15 cellular contexts compared by ENCODE assay signal in genomic region chr6:35581633-35582032, GRCh38.
DNase-seq lines count a peak whose midpoint lies in the region; ATAC-seq and TF ChIP-seq lines count a peak whose summit lies in the region.
"Had no signal": no experiment of that assay in that cellular context is flagged by ENCODE, and none has a peak within 500 bp of the region (broad histone marks: within the 10 kb centered on the region; RNA-seq: fewer than 3 reads in every experiment).

No MANE protein-coding gene starts in this region.

- intact Hi-C loops in Caco-2 (cut with micrococcal nuclease; ENCODE audit: unreplicated experiment), result loop anchor here (10.0 kb wide), 1 partner anchor 513 kb away; no protein-coding TSS in a partner anchor

- peaks cover 35% of the 10 kb centered on the region for H3K4me1 Mint-ChIP-seq in stimulated activated naive CD8-positive, alpha-beta T cell treated with anti-CD3 and anti-CD28 coated beads, Interleukin-15, Interleukin-2, amounts not matched to agents 100 ng/mL and 50 ng/mL, for 24 hours (ENCODE audit: low read depth)
- no peaks in the 10 kb centered on the region for H3K4me1 Mint-ChIP-seq in Caco-2 (ENCODE audit: low read depth, unreplicated experiment)

- H3K27ac Mint-ChIP-seq in stimulated activated naive CD8-positive, alpha-beta T cell treated with anti-CD3 and anti-CD28 coated beads, Interleukin-15, Interleukin-2, amounts not matched to agents 100 ng/mL and 50 ng/mL, for 24 hours, result peak overlapping the region; percentile 4
- no peak overlapping the region for H3K27ac Mint-ChIP-seq in Caco-2 (ENCODE audit: unreplicated experiment)

- no peaks in the 10 kb centered on the region for H3K4me1 ChIP-seq in Caco-2

- no peak for TF ChIP-seq CTCF in astrocyte of the spinal cord (IDR thresholded peaks at IDR 0.05; ENCODE audit: low read depth, low read length)
- TF ChIP-seq CTCF in Caco-2 (IDR thresholded peaks at IDR 0.05; ENCODE audit: insufficient read depth in 1 of 2, low read depth in 1 of 2, low read length in 1 of 2, severe bottlenecking in 1 of 2, unreplicated experiment in 1 of 2), result no peak

- peaks cover 48% of the 10 kb centered on the region for H3K36me3 Mint-ChIP-seq in stimulated activated naive CD8-positive, alpha-beta T cell treated with anti-CD3 and anti-CD28 coated beads, Interleukin-15, Interleukin-2, amounts not matched to agents 100 ng/mL and 50 ng/mL, for 24 hours (ENCODE audit: low read depth)
- H3K36me3 Mint-ChIP-seq in Caco-2 (ENCODE audit: insufficient read depth, unreplicated experiment), result peaks cover 6% of the 10 kb centered on the region
- H3K36me3 Mint-ChIP-seq: naive B cell had no signal

- BruUV-seq in Caco-2 (replicated peaks; lab: Mats Ljungman, UMichigan), result no TSS peak

- POLR2A ChIA-PET in Caco-2 (lab: Charles Lee), result no interaction called here

- no peaks in the 10 kb centered on the region for H3K9me3 Mint-ChIP-seq in stimulated activated naive CD8-positive, alpha-beta T cell treated with anti-CD3 and anti-CD28 coated beads, Interleukin-15, Interleukin-2, amounts not matched to agents 100 ng/mL and 50 ng/mL, for 24 hours
- H3K9me3 Mint-ChIP-seq in Caco-2 (ENCODE audit: unreplicated experiment), result no peaks in the 10 kb centered on the region
- H3K9me3 Mint-ChIP-seq: naive B cell had no signal

- H3K9me3 ChIP-seq in Caco-2, result no peaks in the 10 kb centered on the region
- H3K9me3 ChIP-seq: Peyer's patch, suprapubic skin had no signal

- no peaks in the 10 kb centered on the region for H3K27me3 Mint-ChIP-seq in stimulated activated naive CD8-positive, alpha-beta T cell treated with anti-CD3 and anti-CD28 coated beads, Interleukin-15, Interleukin-2, amounts not matched to agents 100 ng/mL and 50 ng/mL, for 24 hours
- no peaks in the 10 kb centered on the region for H3K27me3 Mint-ChIP-seq in Caco-2 (ENCODE audit: insufficient read depth, unreplicated experiment)
- H3K27me3 Mint-ChIP-seq: naive B cell had no signal

- no peak overlapping the region for H3K4me3 Mint-ChIP-seq in stimulated activated naive CD8-positive, alpha-beta T cell treated with anti-CD3 and anti-CD28 coated beads, Interleukin-15, Interleukin-2, amounts not matched to agents 100 ng/mL and 50 ng/mL, for 24 hours
- no peak overlapping the region for H3K4me3 Mint-ChIP-seq in Caco-2 (ENCODE audit: unreplicated experiment)
- H3K4me3 Mint-ChIP-seq: naive B cell had no signal

- in situ Hi-C loops in astrocyte of the spinal cord (cut with HindIII; ENCODE audit: low sequenced_read_pairs), result no loop called here

- H3K27me3 ChIP-seq in Caco-2 (replicated peaks; ENCODE audit: control insufficient read depth, insufficient read depth, low read length), result no peaks in the 10 kb centered on the region
- H3K27me3 ChIP-seq: Peyer's patch, suprapubic skin had no signal

- H3K36me3 ChIP-seq in Caco-2 (ENCODE audit: control insufficient read depth, insufficient read depth, low read length), result no peaks in the 10 kb centered on the region; the same call in 1 of the 2 replicates

- H3K4me3 ChIP-seq in astrocyte of the spinal cord (ENCODE audit: low read depth, low read length), result no peak overlapping the region
- H3K4me3 ChIP-seq in Caco-2 (ENCODE audit: low read depth, low read length), result no peak overlapping the region
- H3K4me3 ChIP-seq: K562, Peyer's patch, suprapubic skin had no signal

- DNase-seq in stimulated activated naive CD8-positive, alpha-beta T cell treated with anti-CD3 and anti-CD28 coated beads, Interleukin-15, Interleukin-2, amounts not matched to agents 100 U/mL and 50 U/mL, for 24 hours, result no peak
- peak; percentile 51 for DNase-seq in NCI-H510A treated with DMSO at 0.1 percent for 48 hours (lab: John Stamatoyannopoulos, UW)
- peak; percentile 49 for DNase-seq in astrocyte of the spinal cord (ENCODE audit: low read depth, low spot score)
- DNase-seq in hypothalamus (lab: John Stamatoyannopoulos, UW), result no peak
- no peak for DNase-seq in Caco-2
- DNase-seq: left colon, naive B cell, NCI-H1930, Peyer's patch, T-helper 9 cell had no signal

- ATAC-seq in stimulated activated naive CD8-positive, alpha-beta T cell treated with anti-CD3 and anti-CD28 coated beads, Interleukin-15, Interleukin-2, amounts not matched to agents 100 U/mL and 50 U/mL, for 24 hours, result no peak
- no peak for ATAC-seq in HG03045 (IDR thresholded peaks at IDR 0.05; ENCODE audit: unreplicated experiment)
- ATAC-seq: K562, left colon, sciatic nerve had no signal

- CTCF ChIA-PET in Caco-2 (lab: Charles Lee), result interaction anchor here (4.7 kb wide), 1 partner anchor 155 kb away, joined by 31 read pairs; the partner anchor contains the start of gene ARMC12

Comparison
In these comparisons a context has a peak if more than half of its experiments do, and no peak if none do; other contexts are left out.
1. DNase-seq: peak in NCI-H510A treated with DMSO at 0.1 percent for 48 hours (single experiment) and astrocyte of the spinal cord (single experiment); none in stimulated activated naive CD8-positive, alpha-beta T cell treated with anti-CD3 and anti-CD28 coated beads, Interleukin-15, Interleukin-2, amounts not matched to agents 100 U/mL and 50 U/mL, for 24 hours (single experiment), hypothalamus (0 of 51) and Caco-2 (0 of 2).